Comparison of ENCODE assay signal across 8 cellular contexts in the genomic region with DNA sequence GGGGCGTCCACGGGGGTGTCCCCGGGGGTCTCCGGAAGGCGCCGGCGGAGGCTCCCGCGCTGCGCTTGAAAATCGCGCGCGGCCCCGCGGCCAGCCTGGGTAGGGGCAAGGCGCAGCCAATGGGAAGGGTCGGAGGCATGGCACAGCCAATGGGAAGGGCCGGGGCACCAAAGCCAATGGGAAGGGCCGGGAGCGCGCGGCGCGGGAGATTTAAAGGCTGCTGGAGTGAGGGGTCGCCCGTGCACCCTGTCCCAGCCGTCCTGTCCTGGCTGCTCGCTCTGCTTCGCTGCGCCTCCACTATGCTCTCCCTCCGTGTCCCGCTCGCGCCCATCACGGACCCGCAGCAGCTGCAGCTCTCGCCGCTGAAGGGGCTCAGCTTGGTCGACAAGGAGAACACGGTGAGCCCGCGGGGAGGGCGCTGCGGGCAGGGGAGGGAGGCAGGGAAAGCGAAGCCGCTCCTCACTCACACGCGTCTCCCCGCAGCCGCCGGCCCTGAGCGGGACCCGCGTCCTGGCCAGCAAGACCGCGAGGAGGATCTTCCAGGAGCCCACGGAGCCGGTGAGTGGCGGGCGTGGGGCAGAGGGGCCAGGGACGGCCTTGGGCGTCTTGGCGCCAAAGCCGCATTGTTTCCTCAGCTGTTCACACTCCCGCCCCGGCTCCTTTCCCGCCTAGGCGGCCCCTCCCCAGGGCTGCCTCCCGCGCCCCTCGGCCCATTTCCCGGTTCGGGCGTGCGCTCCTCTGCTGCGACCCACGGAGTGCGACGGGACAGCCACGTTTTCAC. TPM values are rescaled to one million over a fixed set of nuclear protein-coding genes. Genes with fewer than 3 reads are reported as not detected.
DNase-seq lines count a peak whose midpoint lies in the region; ATAC-seq and TF ChIP-seq lines count a peak whose summit lies in the region.

Gene RRM2 (plus strand): TSS at position 240 of the 781 bp plus-strand sequence. CDS start 60 bp downstream, at position 300.

- peak; percentile 83 for DNase-seq in DMS 273 treated with DMSO at 0.1 percent for 48 hours (lab: John Stamatoyannopoulos, UW)
- DNase-seq in HuH-7.5 (ENCODE audit: low spot score) = peak; percentile 89
- DNase-seq in activated CD8-positive, alpha-beta memory T cell treated with anti-CD3 and anti-CD28 coated beads, Interleukin-2, amount 50 U/mL, for 24 hours (ENCODE audit: extremely low read depth) = peak; percentile 76
- DNase-seq in epithelial cell of esophagus (ENCODE audit: low read depth) = peak; percentile 92
- DNase-seq in stimulated activated CD8-positive, alpha-beta memory T cell treated with anti-CD3 and anti-CD28 coated beads, Interleukin-2, amount 100 ng/mL, for 1 hour (ENCODE audit: low read depth in 2 of 2) = peak; percentile 62 to 73

- no peak within 1 kb of the TSS for H2AFZ ChIP-seq in OCI-LY1 (ENCODE audit: low read length)

- H3K4me3 ChIP-seq in OCI-LY1 (ENCODE audit: low read depth, low read length, poor library complexity, severe bottlenecking) = peak within 1 kb of the TSS; percentile 94
- peak within 1 kb of the TSS; percentile 61 for H3K4me3 ChIP-seq in epithelial cell of esophagus (ENCODE audit: low read length)
- peak within 1 kb of the TSS; percentile 43 for H3K4me3 ChIP-seq in mononuclear cell (ENCODE audit: low read length)

- H3F3A ChIP-seq in OCI-LY1 (ENCODE audit: insufficient read depth, low read length) = no peaks in the 10 kb centered on the region

- peaks cover 55% of the 10 kb centered on the region for H3K36me3 ChIP-seq in OCI-LY1 (ENCODE audit: insufficient read depth, low read length)

- peak; percentile 53 for ATAC-seq in GM21526 (IDR thresholded peaks at IDR 0.05; ENCODE audit: low FRiP score, unreplicated experiment)

- no peak for TF ChIP-seq CTCF in OCI-LY1 (IDR thresholded peaks at IDR 0.05; ENCODE audit: low read length)
- TF ChIP-seq CTCF in epithelial cell of esophagus (IDR thresholded peaks at IDR 0.05; ENCODE audit: insufficient read depth, low read depth, low read length, missing control alignments) = no peak

- peak within 1 kb of the TSS; percentile 94 for H3K4me2 ChIP-seq in OCI-LY1 (ENCODE audit: low read length)

- peak within 1 kb of the TSS; percentile 89 for H3K27ac ChIP-seq in OCI-LY1 (ENCODE audit: low read depth, low read length, poor library complexity, severe bottlenecking)

- H3K9me3 ChIP-seq in OCI-LY1 (ENCODE audit: low read length) (no peaks in the 10 kb centered on the region), mononuclear cell (ENCODE audit: low read depth, low read length) (no peaks in the 10 kb centered on the region)

- H3K9ac ChIP-seq in OCI-LY1 (ENCODE audit: low read length) = peak within 1 kb of the TSS; percentile 96

- no peaks in the 10 kb centered on the region for H3K9me2 ChIP-seq in OCI-LY1 (ENCODE audit: low read depth, low read length)

- no peaks in the 10 kb centered on the region for H4K20me1 ChIP-seq in OCI-LY1 (ENCODE audit: insufficient read depth, low read length)

- H3K27me3 ChIP-seq in OCI-LY1 (ENCODE audit: insufficient read depth, low read length) (no peaks in the 10 kb centered on the region), mononuclear cell (ENCODE audit: insufficient read depth, low read length) (peaks cover 7% of the 10 kb centered on the region)

- H3K79me2 ChIP-seq in OCI-LY1 (ENCODE audit: insufficient read depth, low read length) = peaks cover 40% of the 10 kb centered on the region

- peaks cover 54% of the 10 kb centered on the region for H3K4me1 ChIP-seq in OCI-LY1 (ENCODE audit: insufficient read depth, low read length, severe bottlenecking)
- H3K4me1 ChIP-seq in mononuclear cell (ENCODE audit: insufficient read depth, low read length) = peaks cover 75% of the 10 kb centered on the region

RNA-seq across cellular contexts. Expression of gene RRM2, which starts in this region (rescaled TPM):
- 5.5 TPM for total RNA-seq in mononuclear cell

Comparison
In these comparisons a context has a peak if more than half of its experiments do, and no peak if none do; other contexts are left out.
1. Peak in every context shown above with its lines: DNase-seq, ATAC-seq, H3K4me3 ChIP-seq and H3K27ac ChIP-seq.
2. H3K4me3 ChIP-seq: peak in every context shown above with its lines; median percentile 94 in OCI-LY1; 61 in epithelial cell of esophagus; 43 in mononuclear cell.